8 cellular contexts compared by ENCODE assay signal in the genomic region with DNA sequence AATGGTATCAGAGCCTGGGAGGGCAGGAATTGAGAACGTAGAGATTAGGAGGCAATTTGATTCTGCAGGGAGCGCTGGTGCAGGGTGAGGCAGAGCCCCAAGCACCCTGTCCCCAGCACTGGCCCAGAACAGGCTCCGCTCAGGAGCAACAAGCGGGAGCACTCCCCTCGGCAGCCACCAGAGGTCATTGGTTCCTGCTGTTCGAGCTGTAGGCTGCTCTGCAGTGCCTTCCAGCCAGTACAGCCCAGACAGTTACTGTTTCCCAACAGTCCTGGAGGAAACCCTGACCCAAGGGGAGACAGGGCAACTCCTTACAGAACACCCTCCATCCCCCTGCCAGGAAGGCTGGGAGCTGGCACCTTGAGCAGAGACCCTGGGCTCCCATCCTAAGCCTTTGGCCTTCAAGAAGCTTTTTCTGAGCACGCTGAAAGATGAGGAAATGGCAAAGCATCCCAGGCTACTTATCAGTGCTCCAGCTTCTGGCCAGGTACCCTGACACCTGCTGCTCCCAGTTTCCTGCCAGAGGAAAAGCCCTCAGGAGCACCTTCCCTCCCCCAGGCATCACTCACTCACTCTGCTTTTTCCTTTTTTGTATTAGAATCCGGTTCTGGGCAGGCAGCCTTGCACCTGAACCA.
A peak's percentile ranks its signal among the peaks of the same experiment; 100 is the strongest.
DNase-seq lines count a peak whose midpoint lies in the region; ATAC-seq and TF ChIP-seq lines count a peak whose summit lies in the region.

No MANE protein-coding gene starts in this region.

- H3K27ac ChIP-seq in Panc1 (ENCODE audit: low read length) (no peak overlapping the region), thoracic aorta (no peak overlapping the region)

- POLR2A ChIA-PET in Panc1 (lab: Charles Lee) = no interaction called here

- in situ Hi-C loops in Caki2 (cut with HindIII; ENCODE audit: low pct_unique_long_range_greater_than_20kb, low sequenced_read_pairs) (no loop called here), Panc1 (cut with HindIII; ENCODE audit: low pct_unique_long_range_greater_than_20kb, low sequenced_read_pairs) (no loop called here)

- CTCF ChIA-PET in Panc1 (lab: Charles Lee) = interaction anchor here (0.6 to 1.0 kb wide), 3 partner anchors 17 to 115 kb away, joined by 3 read pairs; no protein-coding TSS in a partner anchor

- intact Hi-C loops in Panc1 (cut with micrococcal nuclease; ENCODE audit: unreplicated experiment) = loop anchor here (1.0 to 10.0 kb wide), 4 partner anchors 92 to 502 kb away; a partner anchor contains a TSS

- H3K27me3 ChIP-seq in Panc1 (ENCODE audit: control insufficient read depth, insufficient read depth, low read length) (no peaks in the 10 kb centered on the region), thoracic aorta (replicated peaks; ENCODE audit: insufficient read depth) (no peaks in the 10 kb centered on the region)

- BruUV-seq in Panc1 (replicated peaks; lab: Mats Ljungman, UMichigan) = no TSS peak

- peak; percentile 94 for TF ChIP-seq CTCF in Panc1 (IDR thresholded peaks at IDR 0.05)
- peak; percentile 96 for TF ChIP-seq CTCF in fibroblast of pulmonary artery (IDR thresholded peaks at IDR 0.05; ENCODE audit: low read length, missing control alignments)
- TF ChIP-seq CTCF in thoracic aorta (IDR thresholded peaks at IDR 0.05) = peak; percentile 82

- DNase-seq in Caki2 (ENCODE audit: low read depth) (peak; percentile 44), HuH-7.5 (ENCODE audit: low spot score) (peak; percentile 92), Panc1 (ENCODE audit: low read depth, low spot score) (no peak), fibroblast of pulmonary artery (ENCODE audit: low read depth) (peak; percentile 85), nucleus accumbens (lab: John Stamatoyannopoulos, UW) (peak in 49 of 56 donors; percentile 23 to 87 (median 54)), thoracic aorta (ENCODE audit: low spot score) (peak; percentile 16)
- DNase-seq in activated T-cell treated with anti-CD3 and anti-CD28 coated beads, Interleukin-2, amount 50 U/mL, for 48 hours = peak; percentile 73 to 82

- H3K4me3 ChIP-seq in Panc1 (ENCODE audit: low read depth in 2 of 2, low read length in 2 of 2) = no peak overlapping the region
- no peak overlapping the region for H3K4me3 ChIP-seq in fibroblast of pulmonary artery (replicated peaks; ENCODE audit: low read depth, low read length)
- no peak overlapping the region for H3K4me3 ChIP-seq in thoracic aorta

- ATAC-seq in GM21360 (IDR thresholded peaks at IDR 0.05; ENCODE audit: unreplicated experiment) (peak; percentile 78), Panc1 (peak; percentile 91), thoracic aorta (ENCODE audit: insufficient number of reproducible peaks, low FRiP score, low read depth) (no peak)

- no peaks in the 10 kb centered on the region for H3K36me3 ChIP-seq in Panc1 (ENCODE audit: control insufficient read depth, insufficient read depth, low read length)
- H3K36me3 ChIP-seq in thoracic aorta = no peaks in the 10 kb centered on the region

- H3K4me1 ChIP-seq in Panc1 (ENCODE audit: control insufficient read depth, insufficient read depth, low read length) = peaks cover 45% of the 10 kb centered on the region
- peaks cover 0 to 20% of the 10 kb centered on the region in 2 donors for H3K4me1 ChIP-seq in thoracic aorta (ENCODE audit: control insufficient read depth in 1 of 2, low read depth in 2 of 2)

- no peaks in the 10 kb centered on the region for H3K9me3 ChIP-seq in Panc1 (ENCODE audit: control insufficient read depth, insufficient read depth, low read depth, low read length)
- H3K9me3 ChIP-seq in thoracic aorta = no peaks in the 10 kb centered on the region
